ENCODE assay signal across 1 cellular context in the genomic region with DNA sequence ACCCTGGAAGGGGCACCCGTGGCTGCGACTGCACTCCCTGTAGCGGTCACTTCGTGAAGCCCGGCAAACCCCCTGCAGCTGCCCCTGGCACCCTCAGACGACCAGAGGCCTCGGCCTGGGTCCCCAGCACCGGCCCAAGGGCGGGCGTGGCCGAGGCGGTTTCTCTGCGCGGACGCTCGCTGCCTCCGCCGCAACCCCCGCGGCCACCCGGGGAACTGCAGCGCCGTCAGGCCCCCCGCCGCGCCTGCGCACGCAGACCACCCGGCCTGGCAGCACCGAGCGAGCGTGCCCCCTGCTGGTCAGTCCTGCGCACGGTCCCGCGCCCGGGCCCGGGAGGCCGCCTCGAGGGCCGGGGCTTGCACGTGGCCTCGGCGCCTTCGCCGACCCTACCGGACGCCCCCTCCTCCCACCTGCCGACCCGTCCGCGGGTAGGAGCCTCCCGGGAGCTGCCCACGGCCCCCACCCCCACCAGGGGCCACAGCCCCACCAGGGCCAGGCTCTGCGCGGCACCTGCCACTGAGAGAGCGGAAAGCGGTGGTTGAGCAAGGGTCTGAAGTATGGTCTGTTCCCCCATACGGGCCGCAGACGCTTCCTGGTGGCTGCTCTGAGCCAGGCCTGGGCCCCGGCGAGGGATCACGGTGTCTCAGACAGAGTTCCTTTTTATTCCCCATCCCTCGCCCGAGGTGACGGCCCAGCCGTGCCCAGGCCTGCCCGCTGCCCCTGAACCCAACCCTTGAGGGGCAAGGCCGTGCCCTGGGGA.
TF ChIP-seq lines count a peak whose summit lies in the region.

No MANE protein-coding gene starts in this region.

TF ChIP-seq in HepG2, 621 proteins besides CTCF, POLR2A, EP300 and RAD21 (continued from another document and continues in another):
- TF ChIP-seq, protein P1, sequence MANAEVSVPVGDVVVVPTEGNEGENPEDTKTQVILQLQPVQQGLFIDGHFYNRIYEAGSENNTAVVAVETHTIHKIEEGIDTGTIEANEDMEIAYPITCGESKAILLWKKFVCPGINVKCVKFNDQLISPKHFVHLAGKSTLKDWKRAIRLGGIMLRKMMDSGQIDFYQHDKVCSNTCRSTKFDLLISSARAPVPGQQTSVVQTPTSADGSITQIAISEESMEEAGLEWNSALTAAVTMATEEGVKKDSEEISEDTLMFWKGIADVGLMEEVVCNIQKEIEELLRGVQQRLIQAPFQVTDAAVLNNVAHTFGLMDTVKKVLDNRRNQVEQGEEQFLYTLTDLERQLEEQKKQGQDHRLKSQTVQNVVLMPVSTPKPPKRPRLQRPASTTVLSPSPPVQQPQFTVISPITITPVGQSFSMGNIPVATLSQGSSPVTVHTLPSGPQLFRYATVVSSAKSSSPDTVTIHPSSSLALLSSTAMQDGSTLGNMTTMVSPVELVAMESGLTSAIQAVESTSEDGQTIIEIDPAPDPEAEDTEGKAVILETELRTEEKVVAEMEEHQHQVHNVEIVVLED (CRISPR knock-in tag; IDR thresholded peaks at IDR 0.05; ENCODE audit: borderline replicate concordance) = no peak
- TF ChIP-seq KAT2B (IDR thresholded peaks at IDR 0.05; ENCODE audit: borderline replicate concordance, low read depth, low read length) = no peak
- TF ChIP-seq, protein P2, sequence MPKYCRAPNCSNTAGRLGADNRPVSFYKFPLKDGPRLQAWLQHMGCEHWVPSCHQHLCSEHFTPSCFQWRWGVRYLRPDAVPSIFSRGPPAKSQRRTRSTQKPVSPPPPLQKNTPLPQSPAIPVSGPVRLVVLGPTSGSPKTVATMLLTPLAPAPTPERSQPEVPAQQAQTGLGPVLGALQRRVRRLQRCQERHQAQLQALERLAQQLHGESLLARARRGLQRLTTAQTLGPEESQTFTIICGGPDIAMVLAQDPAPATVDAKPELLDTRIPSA (CRISPR knock-in tag; IDR thresholded peaks at IDR 0.05; ENCODE audit: borderline replicate concordance) = no peak
- TF ChIP-seq ZNF33B (CRISPR knock-in tag; IDR thresholded peaks at IDR 0.05) = no peak
- no peak for TF ChIP-seq TEAD2 (CRISPR knock-in tag; IDR thresholded peaks at IDR 0.05)
- TF ChIP-seq NR2F2 (IDR thresholded peaks at IDR 0.05; ENCODE audit: borderline replicate concordance, low read depth) = no peak
- peak; percentile 51; the same call in 1 of the 2 replicates for TF ChIP-seq CCDC6 (CRISPR knock-in tag; IDR thresholded peaks at IDR 0.05)
- TF ChIP-seq, protein P3, sequence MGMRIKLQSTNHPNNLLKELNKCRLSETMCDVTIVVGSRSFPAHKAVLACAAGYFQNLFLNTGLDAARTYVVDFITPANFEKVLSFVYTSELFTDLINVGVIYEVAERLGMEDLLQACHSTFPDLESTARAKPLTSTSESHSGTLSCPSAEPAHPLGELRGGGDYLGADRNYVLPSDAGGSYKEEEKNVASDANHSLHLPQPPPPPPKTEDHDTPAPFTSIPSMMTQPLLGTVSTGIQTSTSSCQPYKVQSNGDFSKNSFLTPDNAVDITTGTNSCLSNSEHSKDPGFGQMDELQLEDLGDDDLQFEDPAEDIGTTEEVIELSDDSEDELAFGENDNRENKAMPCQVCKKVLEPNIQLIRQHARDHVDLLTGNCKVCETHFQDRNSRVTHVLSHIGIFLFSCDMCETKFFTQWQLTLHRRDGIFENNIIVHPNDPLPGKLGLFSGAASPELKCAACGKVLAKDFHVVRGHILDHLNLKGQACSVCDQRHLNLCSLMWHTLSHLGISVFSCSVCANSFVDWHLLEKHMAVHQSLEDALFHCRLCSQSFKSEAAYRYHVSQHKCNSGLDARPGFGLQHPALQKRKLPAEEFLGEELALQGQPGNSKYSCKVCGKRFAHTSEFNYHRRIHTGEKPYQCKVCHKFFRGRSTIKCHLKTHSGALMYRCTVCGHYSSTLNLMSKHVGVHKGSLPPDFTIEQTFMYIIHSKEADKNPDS (CRISPR knock-in tag; IDR thresholded peaks at IDR 0.05) = peak; percentile 48; the same call in 1 of the 2 replicates
- no peak for TF ChIP-seq NFE2L2 (IDR thresholded peaks at IDR 0.05; ENCODE audit: low read length)
- no peak for TF ChIP-seq MLXIP (CRISPR knock-in tag; IDR thresholded peaks at IDR 0.05; ENCODE audit: borderline replicate concordance)
- TF ChIP-seq TOPORS (CRISPR knock-in tag; IDR thresholded peaks at IDR 0.05) = peak; percentile 97
- no peak for TF ChIP-seq ZNF569 (CRISPR knock-in tag; IDR thresholded peaks at IDR 0.05; ENCODE audit: borderline replicate concordance)
- TF ChIP-seq ZNF20 (CRISPR knock-in tag; IDR thresholded peaks at IDR 0.05) = no peak
- no peak for TF ChIP-seq ZNF121 (CRISPR knock-in tag; IDR thresholded peaks at IDR 0.05)
- TF ChIP-seq HMG20B (CRISPR knock-in tag; conservative IDR thresholded peaks at IDR 0.05) = no peak
- TF ChIP-seq ZNF839 (CRISPR knock-in tag; IDR thresholded peaks at IDR 0.05; ENCODE audit: borderline replicate concordance) = no peak
- TF ChIP-seq POLR2G (IDR thresholded peaks at IDR 0.05; ENCODE audit: low read depth, low read length) = peak; percentile 60
- TF ChIP-seq IRX3 (CRISPR knock-in tag; IDR thresholded peaks at IDR 0.05; ENCODE audit: borderline replicate concordance, low read depth) = peak; percentile 97
- no peak for TF ChIP-seq ZNF251 (CRISPR knock-in tag; IDR thresholded peaks at IDR 0.05)
- TF ChIP-seq, protein P4, sequence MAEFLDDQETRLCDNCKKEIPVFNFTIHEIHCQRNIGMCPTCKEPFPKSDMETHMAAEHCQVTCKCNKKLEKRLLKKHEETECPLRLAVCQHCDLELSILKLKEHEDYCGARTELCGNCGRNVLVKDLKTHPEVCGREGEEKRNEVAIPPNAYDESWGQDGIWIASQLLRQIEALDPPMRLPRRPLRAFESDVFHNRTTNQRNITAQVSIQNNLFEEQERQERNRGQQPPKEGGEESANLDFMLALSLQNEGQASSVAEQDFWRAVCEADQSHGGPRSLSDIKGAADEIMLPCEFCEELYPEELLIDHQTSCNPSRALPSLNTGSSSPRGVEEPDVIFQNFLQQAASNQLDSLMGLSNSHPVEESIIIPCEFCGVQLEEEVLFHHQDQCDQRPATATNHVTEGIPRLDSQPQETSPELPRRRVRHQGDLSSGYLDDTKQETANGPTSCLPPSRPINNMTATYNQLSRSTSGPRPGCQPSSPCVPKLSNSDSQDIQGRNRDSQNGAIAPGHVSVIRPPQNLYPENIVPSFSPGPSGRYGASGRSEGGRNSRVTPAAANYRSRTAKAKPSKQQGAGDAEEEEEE (CRISPR knock-in tag; IDR thresholded peaks at IDR 0.05; ENCODE audit: borderline replicate concordance) = no peak
- peak; percentile 76 for TF ChIP-seq SALL2 (CRISPR knock-in tag; IDR thresholded peaks at IDR 0.05)
- no peak for TF ChIP-seq ZBTB26 (CRISPR knock-in tag; IDR thresholded peaks at IDR 0.05; ENCODE audit: borderline replicate concordance)
- TF ChIP-seq MEF2D (CRISPR knock-in tag; IDR thresholded peaks at IDR 0.05) = no peak
- no peak for TF ChIP-seq KAT7 (CRISPR knock-in tag; IDR thresholded peaks at IDR 0.05; ENCODE audit: borderline replicate concordance)
- TF ChIP-seq EED (CRISPR knock-in tag; IDR thresholded peaks at IDR 0.05) = peak; percentile 93
- no peak for TF ChIP-seq HCFC1 (IDR thresholded peaks at IDR 0.05; ENCODE audit: low read depth, low read length)
- TF ChIP-seq ZNF431 (CRISPR knock-in tag; IDR thresholded peaks at IDR 0.05; ENCODE audit: borderline replicate concordance, low read depth) = 0 out of 2 replicates have a peak, but pooled peaks have one; percentile 14
- TF ChIP-seq AGO1 (IDR thresholded peaks at IDR 0.05; ENCODE audit: low read depth, low read length, poor library complexity, severe bottlenecking) = no peak
- no peak for TF ChIP-seq MAF1 (CRISPR knock-in tag; IDR thresholded peaks at IDR 0.05; ENCODE audit: borderline replicate concordance)
- TF ChIP-seq REPIN1 (CRISPR knock-in tag; IDR thresholded peaks at IDR 0.05; ENCODE audit: borderline replicate concordance, low read depth) = peak; percentile 89
- TF ChIP-seq AKAP8 (CRISPR knock-in tag; IDR thresholded peaks at IDR 0.05) = peak; percentile 68; the same call in 1 of the 2 replicates
- TF ChIP-seq ZNF800 (CRISPR knock-in tag; IDR thresholded peaks at IDR 0.05) = no peak
- no peak for TF ChIP-seq HNF4A (CRISPR knock-in tag; IDR thresholded peaks at IDR 0.05)
- TF ChIP-seq, protein P5, sequence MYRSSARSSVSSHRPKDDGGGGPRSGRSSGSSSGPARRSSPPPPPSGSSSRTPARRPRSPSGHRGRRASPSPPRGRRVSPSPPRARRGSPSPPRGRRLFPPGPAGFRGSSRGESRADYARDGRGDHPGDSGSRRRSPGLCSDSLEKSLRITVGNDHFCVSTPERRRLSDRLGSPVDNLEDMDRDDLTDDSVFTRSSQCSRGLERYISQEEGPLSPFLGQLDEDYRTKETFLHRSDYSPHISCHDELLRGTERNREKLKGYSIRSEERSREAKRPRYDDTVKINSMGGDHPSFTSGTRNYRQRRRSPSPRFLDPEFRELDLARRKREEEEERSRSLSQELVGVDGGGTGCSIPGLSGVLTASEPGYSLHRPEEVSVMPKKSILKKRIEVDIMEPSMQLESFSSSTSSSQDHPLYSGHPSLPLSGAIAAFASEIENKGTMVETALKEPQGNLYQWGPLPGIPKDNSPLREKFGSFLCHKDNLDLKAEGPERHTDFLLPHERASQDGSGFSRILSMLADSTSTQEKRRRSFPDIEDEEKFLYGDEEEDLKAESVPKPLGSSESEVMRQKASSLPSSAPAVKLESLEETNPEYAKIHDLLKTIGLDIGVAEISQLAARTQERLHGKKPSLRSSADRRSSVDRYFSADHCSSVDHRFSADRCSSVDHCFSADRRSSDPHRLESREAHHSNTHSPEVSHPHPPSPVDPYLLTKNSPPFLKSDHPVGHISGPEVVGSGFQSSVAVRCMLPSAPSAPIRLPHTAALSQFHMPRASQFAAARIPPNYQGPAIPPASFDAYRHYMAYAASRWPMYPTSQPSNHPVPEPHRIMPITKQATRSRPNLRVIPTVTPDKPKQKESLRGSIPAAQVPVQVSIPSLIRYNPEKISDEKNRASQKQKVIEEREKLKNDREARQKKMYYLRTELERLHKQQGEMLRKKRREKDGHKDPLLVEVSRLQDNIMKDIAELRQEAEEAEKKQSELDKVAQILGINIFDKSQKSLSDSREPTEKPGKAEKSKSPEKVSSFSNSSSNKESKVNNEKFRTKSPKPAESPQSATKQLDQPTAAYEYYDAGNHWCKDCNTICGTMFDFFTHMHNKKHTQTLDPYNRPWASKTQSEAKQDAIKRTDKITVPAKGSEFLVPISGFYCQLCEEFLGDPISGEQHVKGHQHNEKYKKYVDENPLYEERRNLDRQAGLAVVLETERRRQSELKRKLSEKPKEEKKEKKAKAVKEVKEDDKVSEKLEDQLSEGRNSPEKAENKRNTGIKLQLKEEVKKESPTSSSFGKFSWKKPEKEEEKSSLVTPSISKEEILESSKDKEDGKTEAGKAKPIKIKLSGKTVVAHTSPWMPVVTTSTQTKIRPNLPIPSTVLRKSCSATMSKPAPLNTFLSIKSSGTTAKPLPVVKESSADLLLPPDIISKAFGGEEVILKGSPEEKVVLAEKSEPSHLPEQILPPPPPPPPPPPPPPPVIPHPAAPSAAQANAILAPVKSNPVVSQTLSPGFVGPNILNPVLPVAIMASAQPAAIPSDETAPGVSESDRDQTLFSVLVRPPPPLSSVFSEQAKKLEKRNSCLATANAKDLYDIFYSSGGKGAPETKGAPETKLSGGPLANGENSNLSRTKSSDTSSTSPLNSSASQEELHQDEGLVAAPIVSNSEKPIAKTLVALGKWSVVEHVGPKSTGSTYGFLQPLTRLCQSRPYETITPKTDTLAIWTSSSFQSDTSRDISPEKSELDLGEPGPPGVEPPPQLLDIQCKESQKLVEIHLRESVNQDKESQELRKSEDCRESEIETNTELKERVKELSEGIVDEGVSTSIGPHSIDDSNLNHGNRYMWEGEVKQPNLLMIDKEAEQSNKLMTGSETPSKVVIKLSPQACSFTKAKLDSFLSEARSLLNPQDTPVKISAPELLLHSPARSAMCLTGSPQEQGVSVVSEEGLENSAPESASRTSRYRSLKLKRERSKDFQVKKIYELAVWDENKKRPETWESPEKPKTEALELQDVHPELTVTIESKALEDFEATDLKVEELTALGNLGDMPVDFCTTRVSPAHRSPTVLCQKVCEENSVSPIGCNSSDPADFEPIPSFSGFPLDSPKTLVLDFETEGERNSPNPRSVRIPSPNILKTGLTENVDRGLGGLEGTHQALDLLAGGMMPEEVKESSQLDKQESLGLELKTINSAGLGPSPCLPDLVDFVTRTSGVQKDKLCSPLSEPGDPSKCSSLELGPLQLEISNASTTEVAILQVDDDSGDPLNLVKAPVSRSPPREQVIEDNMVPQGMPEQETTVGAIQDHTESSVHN (CRISPR knock-in tag; IDR thresholded peaks at IDR 0.05) = peak; percentile 69; the same call in 1 of the 2 replicates
- peak; percentile 53; the same call in 1 of the 2 replicates for TF ChIP-seq ZNF589 (CRISPR knock-in tag; conservative IDR thresholded peaks at IDR 0.05)
